17 cellular contexts compared by ENCODE assay signal in the genomic region with DNA sequence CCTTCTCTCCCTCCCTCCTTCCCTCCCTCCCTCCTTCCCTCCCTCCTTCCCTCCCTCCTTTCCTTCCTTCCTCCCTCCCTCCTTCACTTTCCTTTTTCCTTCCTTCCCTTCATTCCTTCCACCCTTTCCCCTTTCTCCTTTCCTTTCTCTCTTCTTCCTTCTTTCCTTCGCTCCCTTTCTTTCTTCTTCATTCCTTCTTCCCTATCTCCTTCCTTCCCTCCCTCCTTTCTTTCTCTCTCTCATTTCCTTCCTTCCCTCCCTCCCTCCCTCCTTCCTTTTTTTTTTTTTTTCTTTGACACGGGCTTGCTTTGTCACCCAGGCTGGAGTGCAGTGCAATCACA.
A peak's percentile ranks its signal among the peaks of the same experiment; 100 is the strongest.
DNase-seq lines count a peak whose midpoint lies in the region; ATAC-seq and TF ChIP-seq lines count a peak whose summit lies in the region.
"Had no signal": no experiment of that assay in that cellular context is flagged by ENCODE, and none has a peak within 500 bp of the region (broad histone marks: within the 10 kb centered on the region; RNA-seq: fewer than 3 reads in every experiment).

No MANE protein-coding gene starts in this region.

- no peaks in the 10 kb centered on the region for H3K4me1 Mint-ChIP-seq in activated naive CD8-positive, alpha-beta T cell treated with anti-CD3 and anti-CD28 coated beads, Interleukin-2, amount 10 ng/mL, durations not matched to agents 7 days and 5 days
- H3K4me1 Mint-ChIP-seq in activated naive CD8-positive, alpha-beta T cell treated with anti-CD3 and anti-CD28 coated beads, Interleukin-2, amount 50 U/mL, for 24 hours, result peaks cover 2% of the 10 kb centered on the region
- H3K4me1 Mint-ChIP-seq in stimulated activated memory B cell treated with anti-CD40 and anti-IgM and Interleukin-4, amounts not matched to agents 10 μg/mL and 1 μg/mL and 100 μg/mL, for 72 hours, result peaks cover 12% of the 10 kb centered on the region

- intact Hi-C loops in sigmoid colon (cut with DNase I), result no loop called here

- POLR2A ChIA-PET in activated naive CD8-positive, alpha-beta T cell treated with anti-CD3 and anti-CD28 coated beads, Interleukin-2, amount 10 ng/mL, durations not matched to agents 7 days and 5 days (lab: Charles Lee), result no interaction called here
- POLR2A ChIA-PET in HEK293 (lab: Yijun Ruan, JAX), result no interaction called here

- TF ChIP-seq EP300 in sigmoid colon (IDR thresholded peaks at IDR 0.05), result no peak

- peaks cover 10% of the 10 kb centered on the region for H3K27me3 Mint-ChIP-seq in activated naive CD8-positive, alpha-beta T cell treated with anti-CD3 and anti-CD28 coated beads, Interleukin-2, amount 10 ng/mL, durations not matched to agents 7 days and 5 days
- H3K27me3 Mint-ChIP-seq in activated naive CD8-positive, alpha-beta T cell treated with anti-CD3 and anti-CD28 coated beads, Interleukin-2, amount 50 U/mL, for 24 hours, result peaks cover 27% of the 10 kb centered on the region
- peaks cover 10% of the 10 kb centered on the region for H3K27me3 Mint-ChIP-seq in stimulated activated memory B cell treated with anti-CD40 and anti-IgM and Interleukin-4, amounts not matched to agents 10 μg/mL and 1 μg/mL and 100 μg/mL, for 72 hours

- H3K9me3 Mint-ChIP-seq in activated naive CD8-positive, alpha-beta T cell treated with anti-CD3 and anti-CD28 coated beads, Interleukin-2, amount 10 ng/mL, durations not matched to agents 7 days and 5 days, result peaks cover 3% of the 10 kb centered on the region
- peaks cover 5% of the 10 kb centered on the region for H3K9me3 Mint-ChIP-seq in activated naive CD8-positive, alpha-beta T cell treated with anti-CD3 and anti-CD28 coated beads, Interleukin-2, amount 50 U/mL, for 24 hours
- H3K9me3 Mint-ChIP-seq in stimulated activated memory B cell treated with anti-CD40 and anti-IgM and Interleukin-4, amounts not matched to agents 10 μg/mL and 1 μg/mL and 100 μg/mL, for 72 hours, result peaks cover 7% of the 10 kb centered on the region
- H3K9me3 Mint-ChIP-seq: CD4-positive, alpha-beta T cell; CD8-positive, alpha-beta T cell had no signal

- H3K27ac Mint-ChIP-seq in activated naive CD8-positive, alpha-beta T cell treated with anti-CD3 and anti-CD28 coated beads, Interleukin-2, amount 10 ng/mL, durations not matched to agents 7 days and 5 days, result peak overlapping the region; percentile 48
- H3K27ac Mint-ChIP-seq in activated naive CD8-positive, alpha-beta T cell treated with anti-CD3 and anti-CD28 coated beads, Interleukin-2, amount 50 U/mL, for 24 hours, result no peak overlapping the region
- peak overlapping the region; percentile 32 for H3K27ac Mint-ChIP-seq in stimulated activated memory B cell treated with anti-CD40 and anti-IgM and Interleukin-4, amounts not matched to agents 10 μg/mL and 1 μg/mL and 100 μg/mL, for 72 hours
- H3K27ac Mint-ChIP-seq: B cell; CD4-positive, alpha-beta T cell; CD8-positive, alpha-beta T cell had no signal

- no peak overlapping the region for H3K27ac ChIP-seq in HEK293 (ENCODE audit: extremely low read depth, low read depth, low read length)
- no peak overlapping the region for H3K27ac ChIP-seq in sigmoid colon
- H3K27ac ChIP-seq: 22Rv1; A549; BLaER1 treated with 17β-estradiol and CSF1 and Interleukin-3, amounts not matched to agents 10 nM and 100 nM; C4-2B had no signal

- H3K4me3 ChIP-seq in HEK293 (ENCODE audit: low read depth, low read length), result no peak overlapping the region
- no peak overlapping the region for H3K4me3 ChIP-seq in sigmoid colon
- H3K4me3 ChIP-seq: A549; BLaER1 treated with 17β-estradiol and CSF1 and Interleukin-3, amounts not matched to agents 10 nM and 100 nM had no signal

- H3K9me3 ChIP-seq in HEK293 (ENCODE audit: control insufficient read depth, insufficient read depth, low read depth, low read length) (no peaks in the 10 kb centered on the region), sigmoid colon (peaks cover 0 to 3% (median 0%) of the 10 kb centered on the region in 4 donors)
- H3K9me3 ChIP-seq: Caco-2 had no signal

- peaks cover 0 to 14% (median 0%) of the 10 kb centered on the region in 3 donors for H3K27me3 ChIP-seq in sigmoid colon
- H3K27me3 ChIP-seq: BLaER1 treated with 17β-estradiol and CSF1 and Interleukin-3, amounts not matched to agents 10 nM and 100 nM had no signal

- no peak for DNase-seq in activated naive CD8-positive, alpha-beta T cell treated with anti-CD3 and anti-CD28 coated beads, Interleukin-2, amount 10 ng/mL, durations not matched to agents 7 days and 5 days
- no peak for DNase-seq in activated naive CD8-positive, alpha-beta T cell treated with anti-CD3 and anti-CD28 coated beads, Interleukin-2, amount 50 U/mL, for 24 hours
- no peak for DNase-seq in sigmoid colon
- DNase-seq: AML-193; Caco-2; Calu3; CD4-positive, alpha-beta T cell; CD8-positive, alpha-beta T cell; DMS79 treated with DMSO at 0.1 percent for 48 hours; GF-D8 had no signal

- H3K36me3 Mint-ChIP-seq in activated naive CD8-positive, alpha-beta T cell treated with anti-CD3 and anti-CD28 coated beads, Interleukin-2, amount 10 ng/mL, durations not matched to agents 7 days and 5 days, result no peaks in the 10 kb centered on the region
- H3K36me3 Mint-ChIP-seq in activated naive CD8-positive, alpha-beta T cell treated with anti-CD3 and anti-CD28 coated beads, Interleukin-2, amount 50 U/mL, for 24 hours (ENCODE audit: low read depth), result no peaks in the 10 kb centered on the region
- H3K36me3 Mint-ChIP-seq in stimulated activated memory B cell treated with anti-CD40 and anti-IgM and Interleukin-4, amounts not matched to agents 10 μg/mL and 1 μg/mL and 100 μg/mL, for 72 hours, result peaks cover 6% of the 10 kb centered on the region
- H3K36me3 Mint-ChIP-seq: CD8-positive, alpha-beta T cell had no signal

- TF ChIP-seq CTCF in HEK293 (tag by site-specific recombination; IDR thresholded peaks at IDR 0.05) (no peak), sigmoid colon (IDR thresholded peaks at IDR 0.05) (no peak)

- no peaks in the 10 kb centered on the region for H3K36me3 ChIP-seq in HEK293 (ENCODE audit: control insufficient read depth in 2 of 2, insufficient read depth in 1 of 2, low read length in 2 of 2)
- H3K36me3 ChIP-seq in sigmoid colon, result no peaks in the 10 kb centered on the region
- H3K36me3 ChIP-seq: BLaER1 treated with 17β-estradiol and CSF1 and Interleukin-3, amounts not matched to agents 10 nM and 100 nM had no signal

- CTCF ChIA-PET in HEK293 (lab: Yijun Ruan, JAX), result no interaction called here

- no peak for ATAC-seq in activated naive CD8-positive, alpha-beta T cell treated with anti-CD3 and anti-CD28 coated beads, Interleukin-2, amount 10 ng/mL, durations not matched to agents 7 days and 5 days (ENCODE audit: low read depth)
- ATAC-seq in activated naive CD8-positive, alpha-beta T cell treated with anti-CD3 and anti-CD28 coated beads, Interleukin-2, amount 50 U/mL, for 24 hours, result no peak
- no peak for ATAC-seq in stimulated activated memory B cell treated with anti-CD40 and anti-IgM and Interleukin-4, amounts not matched to agents 10 μg/mL and 1 μg/mL and 100 μg/mL, for 72 hours
- ATAC-seq: CD8-positive, alpha-beta T cell had no signal

- WGBS in sigmoid colon, 2 donors, result 55 to 69% methylated on average over 2 of the region's 2 CpGs

- TF ChIP-seq POLR2A in sigmoid colon (IDR thresholded peaks at IDR 0.05), result no peak

- H3K4me3 Mint-ChIP-seq in activated naive CD8-positive, alpha-beta T cell treated with anti-CD3 and anti-CD28 coated beads, Interleukin-2, amount 10 ng/mL, durations not matched to agents 7 days and 5 days, result no peak overlapping the region
- H3K4me3 Mint-ChIP-seq in activated naive CD8-positive, alpha-beta T cell treated with anti-CD3 and anti-CD28 coated beads, Interleukin-2, amount 50 U/mL, for 24 hours, result no peak overlapping the region
- H3K4me3 Mint-ChIP-seq in stimulated activated memory B cell treated with anti-CD40 and anti-IgM and Interleukin-4, amounts not matched to agents 10 μg/mL and 1 μg/mL and 100 μg/mL, for 72 hours, result no peak overlapping the region
- H3K4me3 Mint-ChIP-seq: B cell; CD4-positive, alpha-beta T cell; CD8-positive, alpha-beta T cell had no signal

- H3K4me1 ChIP-seq in HEK293 (ENCODE audit: control insufficient read depth, insufficient read depth, low read length) (no peaks in the 10 kb centered on the region), sigmoid colon (no peaks in the 10 kb centered on the region)
- H3K4me1 ChIP-seq: Caco-2 had no signal

TF ChIP-seq in HEK293, 187 proteins besides CTCF, POLR2A, EP300 and RAD21:
- TF ChIP-seq OVOL3 (tag by site-specific recombination; IDR thresholded peaks at IDR 0.05), result no peak
- TF ChIP-seq SETDB1 (IDR thresholded peaks at IDR 0.05; ENCODE audit: insufficient read length, low read length), result no peak
- TF ChIP-seq ZNF626 (tag by site-specific recombination; IDR thresholded peaks at IDR 0.05), result no peak
- TF ChIP-seq, protein P1, sequence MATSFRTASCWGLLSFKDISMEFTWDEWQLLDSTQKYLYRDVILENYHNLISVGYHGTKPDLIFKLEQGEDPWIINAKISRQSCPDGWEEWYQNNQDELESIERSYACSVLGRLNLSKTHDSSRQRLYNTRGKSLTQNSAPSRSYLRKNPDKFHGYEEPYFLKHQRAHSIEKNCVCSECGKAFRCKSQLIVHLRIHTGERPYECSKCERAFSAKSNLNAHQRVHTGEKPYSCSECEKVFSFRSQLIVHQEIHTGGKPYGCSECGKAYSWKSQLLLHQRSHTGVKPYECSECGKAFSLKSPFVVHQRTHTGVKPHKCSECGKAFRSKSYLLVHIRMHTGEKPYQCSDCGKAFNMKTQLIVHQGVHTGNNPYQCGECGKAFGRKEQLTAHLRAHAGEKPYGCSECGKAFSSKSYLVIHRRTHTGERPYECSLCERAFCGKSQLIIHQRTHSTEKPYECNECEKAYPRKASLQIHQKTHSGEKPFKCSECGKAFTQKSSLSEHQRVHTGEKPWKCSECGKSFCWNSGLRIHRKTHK (tag by site-specific recombination; IDR thresholded peaks at IDR 0.05), result no peak
- peak; percentile 56 for TF ChIP-seq ZNF366 (tag by site-specific recombination; conservative IDR thresholded peaks at IDR 0.05)
- TF ChIP-seq ZNF416 (tag by site-specific recombination; IDR thresholded peaks at IDR 0.05), result no peak
- no peak for TF ChIP-seq ZNF596 (tag by site-specific recombination; IDR thresholded peaks at IDR 0.05)
- TF ChIP-seq PRDM1 (tag by site-specific recombination; IDR thresholded peaks at IDR 0.05), result peak; percentile 53; the same call in 1 of the 2 replicates
